Comparison of ENCODE assay signal across 19 cellular contexts in the genomic region with DNA sequence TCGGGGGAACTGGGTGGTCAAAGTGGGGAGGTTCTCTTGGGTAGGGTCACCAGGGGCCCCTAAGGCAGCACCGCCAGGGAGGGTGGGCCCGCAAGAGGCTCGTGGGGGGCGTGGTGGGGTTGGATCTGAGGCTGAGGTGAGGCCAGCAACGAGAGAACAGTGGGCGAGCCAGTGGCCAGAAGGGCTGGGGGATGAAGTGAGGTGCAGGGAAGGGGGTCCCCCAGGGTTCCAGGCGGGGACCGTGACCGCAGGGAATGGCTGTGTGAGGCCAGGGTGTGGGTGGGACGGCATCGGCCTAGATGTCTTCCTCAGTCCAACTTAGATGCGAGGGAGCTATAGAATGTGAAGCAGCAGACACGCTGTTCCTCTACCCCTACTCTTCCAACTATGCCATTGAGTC.
"Had no signal": no experiment of that assay in that cellular context is flagged by ENCODE, and none has a peak within 500 bp of the region (broad histone marks: within the 10 kb centered on the region; RNA-seq: fewer than 3 reads in every experiment).

No MANE protein-coding gene starts in this region.

- ATAC-seq: left colon; lower lobe of right lung; natural killer cell; stimulated activated effector memory CD8-positive, alpha-beta T cell treated with anti-CD3 and anti-CD28 coated beads, Interleukin-12 subunit alpha, Interleukin-12 subunit beta, amount 100 ng/mL, for 72 hours had no signal

- DNase-seq: dermis blood vessel endothelial cell; effector memory CD4-positive, alpha-beta T cell; erythroblast; head of caudate nucleus; hippocampal formation; left colon; lower lobe of right lung; natural killer cell; stimulated activated CD4-positive, alpha-beta T cell treated with anti-CD3 and anti-CD28 coated beads, Interleukin-2, amount 100 ng/mL, for 24 hours; stimulated activated CD4-positive, alpha-beta T cell treated with anti-CD3 and anti-CD28 coated beads, Interleukin-4, amount 100 ng/mL, for 24 hours; stimulated activated naive CD4-positive, alpha-beta T cell treated with Interleukin-2 at 50 U/mL for 16 hours had no signal

- H3K4me3 Mint-ChIP-seq: natural killer cell; stimulated activated effector memory CD8-positive, alpha-beta T cell treated with anti-CD3 and anti-CD28 coated beads, Interleukin-12 subunit alpha, Interleukin-12 subunit beta, amount 100 ng/mL, for 72 hours had no signal

- H3K4me1 ChIP-seq: parathyroid adenoma, sigmoid colon had no signal

- H3K27me3 Mint-ChIP-seq: progenitor cell of endocrine pancreas had no signal

- H3K4me3 ChIP-seq: coronary artery, lower lobe of right lung, sigmoid colon, thoracic aorta, tibial nerve, upper lobe of left lung had no signal

- H3K9ac ChIP-seq: parathyroid adenoma had no signal

- H3K36me3 Mint-ChIP-seq: natural killer cell; stimulated activated effector memory CD8-positive, alpha-beta T cell treated with anti-CD3 and anti-CD28 coated beads, Interleukin-12 subunit alpha, Interleukin-12 subunit beta, amount 100 ng/mL, for 72 hours had no signal

- H3K27ac ChIP-seq: coronary artery, parathyroid adenoma, sigmoid colon, thoracic aorta, tibial nerve had no signal

- H3K9me3 Mint-ChIP-seq: natural killer cell; stimulated activated effector memory CD8-positive, alpha-beta T cell treated with anti-CD3 and anti-CD28 coated beads, Interleukin-12 subunit alpha, Interleukin-12 subunit beta, amount 100 ng/mL, for 72 hours had no signal

- H3K9me3 ChIP-seq: lower lobe of right lung, sigmoid colon, thoracic aorta, upper lobe of left lung had no signal

- H2AFZ ChIP-seq: parathyroid adenoma had no signal

- H3K36me3 ChIP-seq: lower lobe of right lung had no signal

- H3K27ac Mint-ChIP-seq: natural killer cell; progenitor cell of endocrine pancreas; stimulated activated effector memory CD8-positive, alpha-beta T cell treated with anti-CD3 and anti-CD28 coated beads, Interleukin-12 subunit alpha, Interleukin-12 subunit beta, amount 100 ng/mL, for 72 hours had no signal

- H3K27me3 ChIP-seq: sigmoid colon, tibial nerve, upper lobe of left lung had no signal
